ENCODE assay signal across 1 cellular context in genomic region chr10:48603421-48604038, GRCh38.
TF ChIP-seq lines count a peak whose summit lies in the region.

No MANE protein-coding gene starts in this region.

TF ChIP-seq in GM23338, 12 proteins besides CTCF, POLR2A, EP300 and RAD21 (continued from another document):
- no peak for TF ChIP-seq REST (IDR thresholded peaks at IDR 0.05; ENCODE audit: unreplicated experiment)
